Comparison of ENCODE assay signal across 10 cellular contexts in the genomic region with DNA sequence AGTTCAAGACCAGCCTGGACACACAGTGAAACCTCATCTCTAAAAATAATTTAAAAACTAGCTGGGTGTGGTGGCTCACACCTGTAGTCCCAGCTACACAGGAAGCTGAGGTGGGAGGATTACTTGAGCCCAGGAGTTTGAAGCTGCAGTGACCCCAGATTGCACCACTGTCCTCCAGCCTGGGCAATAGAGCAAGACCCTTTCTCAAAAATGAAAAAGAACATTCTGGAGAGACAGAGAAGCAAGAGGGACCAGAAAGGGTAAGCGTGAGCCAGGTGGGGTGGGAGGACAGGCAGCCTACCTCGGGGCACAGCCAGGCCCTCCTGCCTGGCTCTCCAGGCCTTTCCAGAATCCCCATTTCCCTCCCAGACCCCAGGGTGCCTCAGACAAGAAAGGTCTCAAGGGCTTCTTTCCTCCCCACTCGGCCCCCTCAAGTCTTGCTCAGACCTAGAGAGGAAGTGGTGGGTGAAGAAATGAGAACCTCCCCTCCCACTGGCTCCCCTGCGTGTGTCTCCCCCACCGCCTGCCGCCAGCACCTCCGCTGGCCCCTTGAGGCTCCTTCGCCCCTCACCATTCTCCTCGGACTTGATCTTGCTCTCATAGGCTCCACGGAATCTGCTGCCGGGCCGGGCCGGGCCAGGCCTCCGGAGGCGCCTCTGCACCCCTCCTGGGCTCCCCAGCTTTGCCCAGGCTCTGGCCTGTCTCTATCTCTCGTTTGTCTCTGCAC. TPM values are rescaled to one million over a fixed set of nuclear protein-coding genes. Genes with fewer than 3 reads are reported as not detected.
DNase-seq lines count a peak whose midpoint lies in the region; ATAC-seq and TF ChIP-seq lines count a peak whose summit lies in the region.
"Had no signal": no experiment of that assay in that cellular context is flagged by ENCODE, and none has a peak within 500 bp of the region (broad histone marks: within the 10 kb centered on the region; RNA-seq: fewer than 3 reads in every experiment).

No MANE protein-coding gene starts in this region.

- H3K36me3 Mint-ChIP-seq in activated CD8-positive, alpha-beta T cell treated with anti-CD3 and anti-CD28 coated beads for 36 hours (ENCODE audit: low read depth), result peaks cover 28% of the 10 kb centered on the region
- H3K36me3 Mint-ChIP-seq in immature natural killer cell, result peaks cover 8 to 47% (median 15%) of the 10 kb centered on the region in 3 donors

- H3K9me3 ChIP-seq in suprapubic skin, result no peaks in the 10 kb centered on the region

- no peaks in the 10 kb centered on the region for H3K36me3 ChIP-seq in suprapubic skin

- DNase-seq in GM19240 (ENCODE audit: insufficient read length, low spot score), result peak; percentile 21
- DNase-seq in activated CD8-positive, alpha-beta T cell treated with anti-CD3 and anti-CD28 coated beads for 36 hours, result peak; percentile 79
- peak; percentile 74 to 81 (median 80) for DNase-seq in immature natural killer cell
- DNase-seq in suprapubic skin (ENCODE audit: low spot score in 2 of 2), result peak in 1 of 2 donors; percentile 60
- DNase-seq in NCI-H226, result no peak
- no peak for DNase-seq in DMS53 treated with DMSO at 0.1 percent for 48 hours (lab: John Stamatoyannopoulos, UW; ENCODE audit: unreplicated experiment)
- DNase-seq in foreskin fibroblast, result no peak

- H3K27ac ChIP-seq in suprapubic skin, result no peak overlapping the region

- no peaks in the 10 kb centered on the region for H3K4me1 ChIP-seq in suprapubic skin

- H3K27me3 Mint-ChIP-seq in activated CD8-positive, alpha-beta T cell treated with anti-CD3 and anti-CD28 coated beads for 36 hours, result no peaks in the 10 kb centered on the region
- peaks cover 23 to 33% (median 30%) of the 10 kb centered on the region in 3 donors for H3K27me3 Mint-ChIP-seq in immature natural killer cell (ENCODE audit: low read depth in 3 of 3)

- H3K4me1 Mint-ChIP-seq in activated CD8-positive, alpha-beta T cell treated with anti-CD3 and anti-CD28 coated beads for 36 hours (ENCODE audit: low read depth), result peaks cover 56% of the 10 kb centered on the region
- peaks cover 61 to 73% of the 10 kb centered on the region in 2 donors for H3K4me1 Mint-ChIP-seq in immature natural killer cell

- intact Hi-C loops in activated CD8-positive, alpha-beta T cell treated with anti-CD3 and anti-CD28 coated beads for 36 hours (cut with micrococcal nuclease), result no loop called here

- H3K27me3 ChIP-seq in suprapubic skin, result no peaks in the 10 kb centered on the region

- 75% methylated on average over 16 of the region's 16 CpGs for WGBS in suprapubic skin

- peak overlapping the region; percentile 97 for H3K27ac Mint-ChIP-seq in activated CD8-positive, alpha-beta T cell treated with anti-CD3 and anti-CD28 coated beads for 36 hours
- H3K27ac Mint-ChIP-seq in immature natural killer cell, result peak overlapping the region; percentile 95 to 100 (median 100)

- no peak for TF ChIP-seq POLR2A in suprapubic skin (IDR thresholded peaks at IDR 0.05)

- POLR2A ChIA-PET in activated CD8-positive, alpha-beta T cell treated with anti-CD3 and anti-CD28 coated beads for 36 hours (lab: Charles Lee), result interaction anchor here (1.8 kb wide), 1 partner anchor 40 kb away, joined by 7 read pairs; no protein-coding TSS in a partner anchor

- no peaks in the 10 kb centered on the region for H3K9me3 Mint-ChIP-seq in activated CD8-positive, alpha-beta T cell treated with anti-CD3 and anti-CD28 coated beads for 36 hours
- H3K9me3 Mint-ChIP-seq in immature natural killer cell, result no peaks in the 10 kb centered on the region

- TF ChIP-seq CTCF in activated CD8-positive, alpha-beta T cell treated with anti-CD3 and anti-CD28 coated beads for 36 hours (IDR thresholded peaks at IDR 0.05), result no peak
- TF ChIP-seq CTCF in suprapubic skin (IDR thresholded peaks at IDR 0.05), result no peak
- no peak for TF ChIP-seq CTCF in foreskin fibroblast (IDR thresholded peaks at IDR 0.05; ENCODE audit: low read depth, low read length)

- ATAC-seq in HG03432 (IDR thresholded peaks at IDR 0.05; ENCODE audit: unreplicated experiment), result peak; percentile 36
- ATAC-seq in activated CD8-positive, alpha-beta T cell treated with anti-CD3 and anti-CD28 coated beads for 36 hours, result peak; percentile 64

- H3K4me3 ChIP-seq in suprapubic skin (peak overlapping the region; percentile 18), foreskin fibroblast (ENCODE audit: low read depth in 1 of 2, low read length in 2 of 2) (no peak overlapping the region)

- CTCF ChIA-PET in activated CD8-positive, alpha-beta T cell treated with anti-CD3 and anti-CD28 coated beads for 36 hours (lab: Charles Lee), result interaction anchor here (1.1 to 1.8 kb wide), 3 partner anchors 16 to 63 kb away, joined by 4 to 5 read pairs (median 4); no protein-coding TSS in a partner anchor

- no peak for TF ChIP-seq EP300 in suprapubic skin (IDR thresholded peaks at IDR 0.05)

- H3K4me3 Mint-ChIP-seq in activated CD8-positive, alpha-beta T cell treated with anti-CD3 and anti-CD28 coated beads for 36 hours, result peak overlapping the region; percentile 84
- peak overlapping the region; percentile 97 to 100 (median 98) for H3K4me3 Mint-ChIP-seq in immature natural killer cell

RNA-seq across cellular contexts. Expression of a gene that starts 0.5 kb away (rescaled TPM):
- total RNA-seq in activated CD8-positive, alpha-beta T cell treated with anti-CD3 and anti-CD28 coated beads for 36 hours, result 10 to 100 TPM; 22.2 to 22.4 TPM
- 10 to 100 TPM in 2 of 3 donors, 1 to 10 TPM in 1; 9.6 to 39.8 (median 21.9) TPM for polyA plus RNA-seq in immature natural killer cell
- total RNA-seq in suprapubic skin, result 1 to 10 TPM in 1 of 4 donors, under 1 TPM in 1, not detected in 2; 0.34 to 1.1 TPM
- total RNA-seq: fibroblast of villous mesenchyme, LHCN-M2 had no signal

RNA-seq across cellular contexts. Expression of a gene that starts 32.8 kb away (rescaled TPM):
- not detected for total RNA-seq in activated CD8-positive, alpha-beta T cell treated with anti-CD3 and anti-CD28 coated beads for 36 hours
- not detected for polyA plus RNA-seq in immature natural killer cell
- under 1 TPM in 1 of 4 donors, not detected in 3; 0.89 TPM for total RNA-seq in suprapubic skin
- total RNA-seq: fibroblast of villous mesenchyme, LHCN-M2 had no signal

RNA-seq across cellular contexts. Expression of a gene that starts 45.3 kb away (rescaled TPM):
- 100 to 1,000 TPM; 160 to 165 TPM for total RNA-seq in activated CD8-positive, alpha-beta T cell treated with anti-CD3 and anti-CD28 coated beads for 36 hours
- 10 to 100 TPM; 33.1 to 45.2 (median 33.3) TPM for polyA plus RNA-seq in immature natural killer cell
- total RNA-seq in suprapubic skin, result 10 to 100 TPM; 42.8 to 65.7 (median 55.1) TPM

Comparison
In these comparisons a context has a peak if more than half of its experiments do, and no peak if none do; other contexts are left out.
1. DNase-seq: peak in GM19240 (single experiment), activated CD8-positive, alpha-beta T cell treated with anti-CD3 and anti-CD28 coated beads for 36 hours (single experiment) and immature natural killer cell (3 of 3); none in NCI-H226 (single experiment), DMS53 treated with DMSO at 0.1 percent for 48 hours (single experiment) and foreskin fibroblast (0 of 2).
2. RNA of a gene that starts 0.5 kb away (total RNA-seq): 22.2 to 22.4 TPM in activated CD8-positive, alpha-beta T cell treated with anti-CD3 and anti-CD28 coated beads for 36 hours; 0.34 to 1.1 TPM in suprapubic skin; every median in the first group is over 10 times any median in the second.